Comparison of ENCODE assay signal across 15 cellular contexts in the genomic region with DNA sequence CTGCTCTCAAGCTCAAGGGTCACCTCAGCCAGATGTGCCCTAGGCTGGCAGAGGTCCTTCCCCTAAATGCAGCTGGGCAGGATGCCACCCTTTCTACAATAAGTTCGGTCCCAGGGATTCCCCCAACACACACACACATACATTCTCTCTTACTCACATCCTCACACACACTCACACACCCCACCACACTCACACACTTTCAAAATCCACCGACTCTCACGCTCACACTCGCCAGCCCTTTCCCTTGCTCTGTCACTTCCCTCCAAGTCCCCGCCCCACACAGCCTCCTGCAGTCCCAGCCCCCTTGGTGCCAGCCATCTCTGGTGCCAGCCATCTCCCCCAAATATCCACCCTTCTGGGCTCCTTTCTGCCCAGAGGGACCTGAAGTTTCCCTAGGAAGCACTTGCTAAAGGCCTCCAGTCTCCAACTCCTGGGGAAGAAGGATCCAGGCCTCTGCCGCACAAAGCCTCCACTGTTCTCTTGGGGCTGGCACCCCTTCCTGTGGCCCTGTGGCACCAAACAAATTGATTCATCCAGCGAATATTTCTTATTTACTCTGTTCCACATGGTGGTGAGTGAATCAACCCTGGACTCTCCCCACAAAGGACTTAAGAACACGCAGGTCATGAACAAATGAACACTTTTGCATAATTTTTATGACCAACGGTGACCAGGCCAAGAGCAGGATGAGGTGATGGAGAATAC.
DNase-seq lines count a peak whose midpoint lies in the region.
"Had no signal": no experiment of that assay in that cellular context is flagged by ENCODE, and none has a peak within 500 bp of the region (broad histone marks: within the 10 kb centered on the region; RNA-seq: fewer than 3 reads in every experiment).

No MANE protein-coding gene starts in this region.

- H3K36me3 ChIP-seq in BLaER1 treated with 17β-estradiol and CSF1 and Interleukin-3, amounts not matched to agents 10 nM and 100 nM, result no peaks in the 10 kb centered on the region
- H3K36me3 ChIP-seq: SJCRH30 had no signal

- peaks cover 14 to 35% (median 24%) of the 10 kb centered on the region in 10 experiments for H3K4me1 ChIP-seq in BLaER1 treated with 17β-estradiol and CSF1 and Interleukin-3, amounts not matched to agents 10 nM and 100 nM

- no peak overlapping the region; a peak in 1 of 22 replicates for H3K9ac ChIP-seq in BLaER1 treated with 17β-estradiol and CSF1 and Interleukin-3, amounts not matched to agents 10 nM and 100 nM

- H3K4me2 ChIP-seq in BLaER1 treated with 17β-estradiol and CSF1 and Interleukin-3, amounts not matched to agents 10 nM and 100 nM, result peak overlapping the region in 6 of 11 experiments; percentile 22 to 48 (median 28); a peak in 8 of 22 replicates

- peak; percentile 67 for DNase-seq in HCEC 1CT
- peak; percentile 69 for DNase-seq in medulla oblongata (ENCODE audit: extremely low spot score)
- no peak for DNase-seq in NCI-H446 (lab: John Stamatoyannopoulos, UW)
- DNase-seq in SW 1271 (lab: John Stamatoyannopoulos, UW), result no peak
- no peak for DNase-seq in NCI-H2029 (lab: John Stamatoyannopoulos, UW)
- DNase-seq in NCI-H1105 (lab: John Stamatoyannopoulos, UW), result no peak
- DNase-seq: CD8-positive, alpha-beta memory T cell; left colon; NCI-H1436 treated with DMSO at 0.1 percent for 48 hours; NCI-H774; occipital lobe; SJCRH30; WERI-Rb-1 had no signal

- H3K27ac ChIP-seq in BLaER1 treated with 17β-estradiol and CSF1 and Interleukin-3, amounts not matched to agents 10 nM and 100 nM, result no peak overlapping the region
- peak overlapping the region; percentile 83 for H3K27ac ChIP-seq in cingulate gyrus (ENCODE audit: low read depth, low read length)
- H3K27ac ChIP-seq: SJCRH30, WERI-Rb-1 had no signal

- no peaks in the 10 kb centered on the region for H3K9me3 ChIP-seq in BLaER1 treated with 17β-estradiol and CSF1 and Interleukin-3, amounts not matched to agents 10 nM and 100 nM (replicated peaks in 1 of 11)
- H3K9me3 ChIP-seq: SJCRH30 had no signal

- no peak overlapping the region for H3K4me3 ChIP-seq in BLaER1 treated with 17β-estradiol and CSF1 and Interleukin-3, amounts not matched to agents 10 nM and 100 nM
- H3K4me3 ChIP-seq: SJCRH30 had no signal

- H4K20me1 ChIP-seq in BLaER1 treated with 17β-estradiol and CSF1 and Interleukin-3, amounts not matched to agents 10 nM and 100 nM, result peaks cover 0 to 11% (median 6%) of the 10 kb centered on the region in 11 experiments; a peak in 12 of 22 replicates

- no peaks in the 10 kb centered on the region for H3K27me3 ChIP-seq in BLaER1 treated with 17β-estradiol and CSF1 and Interleukin-3, amounts not matched to agents 10 nM and 100 nM
- H3K27me3 ChIP-seq: SJCRH30 had no signal

Comparison
In these comparisons a context has a peak if more than half of its experiments do, and no peak if none do; other contexts are left out.
1. DNase-seq: peak in HCEC 1CT (single experiment) and medulla oblongata (single experiment); none in NCI-H446 (0 of 2), SW 1271 (0 of 2), NCI-H2029 (single experiment) and NCI-H1105 (single experiment).